8 cellular contexts compared by ENCODE assay signal in the genomic region with DNA sequence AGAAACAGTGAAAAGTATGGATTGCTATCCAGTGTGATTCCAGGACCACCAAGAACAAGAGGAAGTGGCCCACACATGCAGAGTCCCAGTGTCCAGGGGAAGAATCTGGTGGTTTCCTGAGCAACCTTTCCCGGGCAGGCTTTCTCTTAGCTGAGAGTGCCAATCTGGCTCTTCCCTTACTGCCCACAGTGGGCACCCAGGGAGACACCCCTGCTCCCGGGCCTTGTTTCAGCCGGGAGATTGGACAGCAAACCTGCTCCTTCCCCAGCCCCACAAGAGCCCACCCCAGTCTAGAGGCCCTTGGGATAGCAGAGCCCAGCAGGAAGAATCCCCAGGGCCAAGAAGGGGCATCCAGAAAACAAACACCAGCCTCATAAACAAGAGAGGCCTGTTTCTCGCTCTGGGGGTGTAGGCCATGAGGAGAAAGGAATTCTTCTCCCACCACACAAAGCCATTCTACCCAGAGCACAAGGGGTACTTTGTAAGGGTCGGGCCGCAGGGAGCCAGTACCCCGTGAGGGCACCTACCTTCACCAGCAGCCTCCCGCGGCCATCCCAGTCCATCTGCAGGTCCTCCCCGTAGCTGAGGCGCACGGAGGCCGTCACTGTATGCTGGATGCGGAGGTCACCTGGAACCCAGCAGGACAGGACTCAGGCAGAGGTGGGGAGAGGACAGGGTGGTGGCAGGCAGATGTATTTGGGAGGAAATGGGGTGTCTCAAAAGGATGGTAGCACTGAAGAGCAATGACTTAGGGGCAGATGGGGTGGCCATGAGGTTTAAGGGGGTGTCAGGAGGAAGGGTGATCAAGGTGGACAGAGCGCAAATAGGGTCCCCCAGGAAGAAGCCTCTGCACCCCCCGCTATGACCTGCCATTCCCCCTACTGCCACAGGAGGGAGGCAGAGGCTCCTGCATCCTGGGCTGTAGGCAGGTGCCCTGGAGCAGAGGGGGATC.
A peak's percentile ranks its signal among the peaks of the same experiment; 100 is the strongest.
DNase-seq lines count a peak whose midpoint lies in the region; ATAC-seq and TF ChIP-seq lines count a peak whose summit lies in the region.

No MANE protein-coding gene starts in this region.

- peak; percentile 84 for TF ChIP-seq CTCF in CD8-positive, alpha-beta T cell (IDR thresholded peaks at IDR 0.05)
- TF ChIP-seq CTCF in RWPE2 (IDR thresholded peaks at IDR 0.05; ENCODE audit: poor library complexity, severe bottlenecking): peak; percentile 90
- peak; percentile 79 to 95 (median 84) for TF ChIP-seq CTCF in heart right ventricle (IDR thresholded peaks at IDR 0.05)

- H3K4me3 Mint-ChIP-seq in CD8-positive, alpha-beta T cell: no peak overlapping the region
- no peak overlapping the region for H3K4me3 Mint-ChIP-seq in activated naive CD8-positive, alpha-beta T cell treated with anti-CD3 and anti-CD28 coated beads, Interleukin-2, amount 50 U/mL, for 24 hours

- no peaks in the 10 kb centered on the region for H3K36me3 ChIP-seq in CD8-positive, alpha-beta T cell (ENCODE audit: insufficient read depth, low read length)
- H3K36me3 ChIP-seq in RWPE2 (ENCODE audit: low read depth) (no peaks in the 10 kb centered on the region), heart right ventricle (peaks cover 0 to 97% (median 6%) of the 10 kb centered on the region in 9 donors)

- peaks cover 2% of the 10 kb centered on the region for H3K4me1 Mint-ChIP-seq in CD8-positive, alpha-beta T cell (ENCODE audit: low read depth)
- peaks cover 2% of the 10 kb centered on the region for H3K4me1 Mint-ChIP-seq in activated naive CD8-positive, alpha-beta T cell treated with anti-CD3 and anti-CD28 coated beads, Interleukin-2, amount 50 U/mL, for 24 hours

- no peaks in the 10 kb centered on the region for H3K4me1 ChIP-seq in CD8-positive, alpha-beta T cell (ENCODE audit: insufficient read depth, low read length)
- no peaks in the 10 kb centered on the region for H3K4me1 ChIP-seq in RWPE2 (ENCODE audit: insufficient read depth, poor library complexity, severe bottlenecking)
- peaks cover 0 to 31% (median 2%) of the 10 kb centered on the region in 9 donors for H3K4me1 ChIP-seq in heart right ventricle

- no peaks in the 10 kb centered on the region for H3K9me3 ChIP-seq in CD8-positive, alpha-beta T cell (ENCODE audit: low read length)
- H3K9me3 ChIP-seq in RWPE2 (ENCODE audit: severe bottlenecking) (no peaks in the 10 kb centered on the region), heart right ventricle (no peaks in the 10 kb centered on the region)

- POLR2A ChIA-PET in CD8-positive, alpha-beta T cell (lab: Charles Lee): no interaction called here

- no peak overlapping the region for H3K4me3 ChIP-seq in CD8-positive, alpha-beta T cell (ENCODE audit: low read depth, low read length)
- no peak overlapping the region for H3K4me3 ChIP-seq in RWPE2 (ENCODE audit: severe bottlenecking)
- no peak overlapping the region for H3K4me3 ChIP-seq in heart right ventricle

- H3K9me3 Mint-ChIP-seq in CD8-positive, alpha-beta T cell: no peaks in the 10 kb centered on the region
- no peaks in the 10 kb centered on the region for H3K9me3 Mint-ChIP-seq in activated naive CD8-positive, alpha-beta T cell treated with anti-CD3 and anti-CD28 coated beads, Interleukin-2, amount 50 U/mL, for 24 hours

- no peak overlapping the region for H3K27ac ChIP-seq in CD8-positive, alpha-beta T cell (ENCODE audit: low read depth, low read length)
- H3K27ac ChIP-seq in RWPE2 (ENCODE audit: poor library complexity, severe bottlenecking): no peak overlapping the region
- H3K27ac ChIP-seq in heart right ventricle: peak overlapping the region in 1 of 10 donors; percentile 19

- no peak overlapping the region for H3K27ac Mint-ChIP-seq in CD8-positive, alpha-beta T cell
- H3K27ac Mint-ChIP-seq in activated naive CD8-positive, alpha-beta T cell treated with anti-CD3 and anti-CD28 coated beads, Interleukin-2, amount 50 U/mL, for 24 hours: no peak overlapping the region

- no peaks in the 10 kb centered on the region for H3K27me3 ChIP-seq in CD8-positive, alpha-beta T cell (ENCODE audit: insufficient read depth, low read length)
- H3K27me3 ChIP-seq in RWPE2 (ENCODE audit: insufficient read depth, poor library complexity, severe bottlenecking): no peaks in the 10 kb centered on the region
- peaks cover 0 to 3% (median 0%) of the 10 kb centered on the region in 7 donors for H3K27me3 ChIP-seq in heart right ventricle

- peak; percentile 39 to 81 (median 63) for DNase-seq in CD8-positive, alpha-beta T cell
- DNase-seq in RWPE2 (ENCODE audit: low spot score): no peak
- DNase-seq in activated naive CD8-positive, alpha-beta T cell treated with anti-CD3 and anti-CD28 coated beads, Interleukin-2, amount 50 U/mL, for 24 hours: peak; percentile 66
- DNase-seq in heart right ventricle: peak in 1 of 2 donors; percentile 51
- no peak for DNase-seq in sciatic nerve (ENCODE audit: low spot score)

- WGBS in heart right ventricle, 2 donors: 72 to 79% methylated on average over 16 of the region's 16 CpGs

- H3K36me3 Mint-ChIP-seq in CD8-positive, alpha-beta T cell: no peaks in the 10 kb centered on the region
- H3K36me3 Mint-ChIP-seq in activated naive CD8-positive, alpha-beta T cell treated with anti-CD3 and anti-CD28 coated beads, Interleukin-2, amount 50 U/mL, for 24 hours (ENCODE audit: low read depth): no peaks in the 10 kb centered on the region

- peaks cover 3% of the 10 kb centered on the region for H3K27me3 Mint-ChIP-seq in CD8-positive, alpha-beta T cell (ENCODE audit: low read depth)
- H3K27me3 Mint-ChIP-seq in activated naive CD8-positive, alpha-beta T cell treated with anti-CD3 and anti-CD28 coated beads, Interleukin-2, amount 50 U/mL, for 24 hours: peaks cover 17% of the 10 kb centered on the region

- intact Hi-C loops in CD8-positive, alpha-beta T cell (cut with DNase I, micrococcal nuclease): loop anchor here (1.0 to 5.0 kb wide), 6 partner anchors 132 to 475 kb away; no protein-coding TSS in a partner anchor
- intact Hi-C loops in heart right ventricle (cut with DNase I): loop anchor here in 7 of 10 donors (1.0 to 5.0 kb wide), 7 partner anchors 115 to 223 kb away; no protein-coding TSS in a partner anchor
- intact Hi-C loops in sciatic nerve (cut with DNase I): loop anchor here (10.0 kb wide), 2 partner anchors 122 to 222 kb away; no protein-coding TSS in a partner anchor

- ATAC-seq in CD8-positive, alpha-beta T cell: peak; percentile 99
- peak; percentile 60 for ATAC-seq in HG02642 (IDR thresholded peaks at IDR 0.05; ENCODE audit: poor library complexity, unreplicated experiment)
- ATAC-seq in RWPE2 (ENCODE audit: low read depth): peak; percentile 78
- ATAC-seq in activated naive CD8-positive, alpha-beta T cell treated with anti-CD3 and anti-CD28 coated beads, Interleukin-2, amount 50 U/mL, for 24 hours: peak; percentile 77
- peak in 7 of 8 donors; percentile 36 to 68 (median 58) for ATAC-seq in heart right ventricle
- peak; percentile 72 for ATAC-seq in sciatic nerve
- ATAC-seq in GM18520 (IDR thresholded peaks at IDR 0.05; ENCODE audit: unreplicated experiment): no peak
- ATAC-seq in GM18873 (IDR thresholded peaks at IDR 0.05; ENCODE audit: low FRiP score, unreplicated experiment): no peak

- CTCF ChIA-PET in CD8-positive, alpha-beta T cell (lab: Charles Lee): interaction anchor here (0.6 to 5.2 kb wide), 5 partner anchors 8 to 221 kb away, joined by 3 to 52 read pairs (median 4); no protein-coding TSS in a partner anchor

Comparison
In these comparisons a context has a peak if more than half of its experiments do, and no peak if none do; other contexts are left out.
1. ATAC-seq: peak in CD8-positive, alpha-beta T cell (single experiment), HG02642 (single experiment), RWPE2 (single experiment), activated naive CD8-positive, alpha-beta T cell treated with anti-CD3 and anti-CD28 coated beads, Interleukin-2, amount 50 U/mL, for 24 hours (single experiment), heart right ventricle (7 of 8) and sciatic nerve (single experiment); none in GM18520 (single experiment) and GM18873 (single experiment).
2. DNase-seq: peak in CD8-positive, alpha-beta T cell (7 of 7) and activated naive CD8-positive, alpha-beta T cell treated with anti-CD3 and anti-CD28 coated beads, Interleukin-2, amount 50 U/mL, for 24 hours (single experiment); none in RWPE2 (single experiment) and sciatic nerve (single experiment).
3. Peak in every context shown above with its lines, with median percentiles within 50 percentile points of each other: CTCF ChIP-seq.